Comparison of ENCODE assay signal across 26 cellular contexts in genomic region chr2:180692322-180692721, GRCh38.
A peak's percentile ranks its signal among the peaks of the same experiment; 100 is the strongest.
DNase-seq lines count a peak whose midpoint lies in the region; ATAC-seq and TF ChIP-seq lines count a peak whose summit lies in the region.
"Had no signal": no experiment of that assay in that cellular context is flagged by ENCODE, and none has a peak within 500 bp of the region (broad histone marks: within the 10 kb centered on the region; RNA-seq: fewer than 3 reads in every experiment).

No MANE protein-coding gene starts in this region.

- DNase-seq in mammary epithelial cell (peak; percentile 53), breast epithelium (ENCODE audit: low spot score in 2 of 2) (no peak), epithelial cell of esophagus (ENCODE audit: low read depth) (peak; percentile 88), kidney tubule cell (ENCODE audit: low spot score) (peak; percentile 73), NCI-H1694 treated with DMSO at 0.1 percent for 48 hours (lab: John Stamatoyannopoulos, UW) (no peak), NCI-H1417 treated with DMSO at 0.1 percent for 48 hours (lab: John Stamatoyannopoulos, UW) (no peak)
- DNase-seq in stimulated activated naive B cell treated with anti-CD40 and anti-IgM and Interleukin-4, amounts not matched to agents 10 μg/mL and 1 μg/mL and 100 μg/mL, for 72 hours: no peak
- DNase-seq in activated CD4-positive, alpha-beta T cell treated with anti-CD3 and anti-CD28 coated beads, Interleukin-2, amount 50 U/mL, for 4 hours: no peak
- DNase-seq: AML-193; C1 segment of cervical spinal cord; Calu3; CD8-positive, alpha-beta memory T cell; DMS153; GM23248; H9; HFFc6; IMR-90; NCI-H1417; NCI-H187 treated with DMSO at 0.1 percent for 48 hours; NCI-H2107; NCI-H510A treated with DMSO at 0.1 percent for 48 hours; NCI-H774; NK-92 treated with Interleukin-12 subunit alpha and Interleukin-12 subunit beta, amount 100 ng/mL, for 24 hours had no signal

- H3K36me3 ChIP-seq in mammary epithelial cell (ENCODE audit: insufficient read depth, low read length) (no peaks in the 10 kb centered on the region), breast epithelium (no peaks in the 10 kb centered on the region)
- H3K36me3 ChIP-seq: SJSA1 had no signal

- no peaks in the 10 kb centered on the region for H4K20me1 ChIP-seq in mammary epithelial cell (ENCODE audit: insufficient read depth, low read length)

- H3K27ac ChIP-seq in mammary epithelial cell (ENCODE audit: insufficient read depth, low read depth, low read length): no peak overlapping the region
- no peak overlapping the region for H3K27ac ChIP-seq in breast epithelium
- H3K27ac ChIP-seq: GM23248, HL-60, SJSA1 had no signal

- no peaks in the 10 kb centered on the region for H3K9me3 ChIP-seq in mammary epithelial cell (replicated peaks; ENCODE audit: insufficient read depth, low read length)
- no peaks in the 10 kb centered on the region for H3K9me3 ChIP-seq in breast epithelium
- H3K9me3 ChIP-seq: SJSA1 had no signal

- CTCF ChIA-PET in mammary epithelial cell (lab: Charles Lee; ENCODE audit: low non-redundant PET): no interaction called here

- BruUV-seq in mammary epithelial cell (replicated peaks; lab: Mats Ljungman, UMichigan): no TSS peak

- H3K4me3 ChIP-seq in mammary epithelial cell (replicated peaks in 1 of 3; ENCODE audit: insufficient read depth in 1 of 3, low read depth in 2 of 3, low read length in 3 of 3): no peak overlapping the region
- H3K4me3 ChIP-seq in breast epithelium: no peak overlapping the region
- no peak overlapping the region for H3K4me3 ChIP-seq in epithelial cell of esophagus (ENCODE audit: low read length)
- H3K4me3 ChIP-seq: GM23248, SJSA1 had no signal

- H3K79me2 ChIP-seq in mammary epithelial cell (ENCODE audit: insufficient read depth, low read length): no peaks in the 10 kb centered on the region

- no peak overlapping the region for H3K4me3 Mint-ChIP-seq in stimulated activated naive B cell treated with anti-CD40 and anti-IgM and Interleukin-4, amounts not matched to agents 10 μg/mL and 1 μg/mL and 100 μg/mL, for 72 hours
- H3K4me3 Mint-ChIP-seq: CD8-positive, alpha-beta memory T cell; H9; HFFc6 had no signal

- H3K4me1 ChIP-seq in mammary epithelial cell (ENCODE audit: insufficient read depth, low read length) (no peaks in the 10 kb centered on the region), breast epithelium (no peaks in the 10 kb centered on the region)
- H3K4me1 ChIP-seq: SJSA1 had no signal

- ATAC-seq in stimulated activated naive B cell treated with anti-CD40 and anti-IgM and Interleukin-4, amounts not matched to agents 10 μg/mL and 1 μg/mL and 100 μg/mL, for 72 hours (replicated peaks): no peak
- ATAC-seq: Panc1 had no signal

- H3K9ac ChIP-seq in mammary epithelial cell (ENCODE audit: insufficient read depth, low read length): no peak overlapping the region
- H3K9ac ChIP-seq: GM23248 had no signal

- intact Hi-C loops in mammary epithelial cell (cut with micrococcal nuclease): no loop called here
- intact Hi-C loops in breast epithelium (cut with DNase I; ENCODE audit: low total_unique reads): no loop called here

- 96% methylated on average over 7 of the region's 7 CpGs for WGBS in mammary epithelial cell (ENCODE audit: low coverage, missing lambda C conversion rate)

- TF ChIP-seq CTCF in mammary epithelial cell (conservative IDR thresholded peaks at IDR 0.05 in 1 of 2, IDR thresholded peaks at IDR 0.05 in 1 of 2; ENCODE audit: extremely low read depth in 1 of 2, insufficient read depth in 1 of 2, low read depth in 1 of 2, low read length in 2 of 2): no peak
- TF ChIP-seq CTCF in breast epithelium (IDR thresholded peaks at IDR 0.05): no peak
- no peak for TF ChIP-seq CTCF in epithelial cell of esophagus (IDR thresholded peaks at IDR 0.05; ENCODE audit: insufficient read depth, low read depth, low read length, missing control alignments)

- H3K4me2 ChIP-seq in mammary epithelial cell (ENCODE audit: insufficient read depth, low read depth, low read length): no peak overlapping the region

- H3K36me3 Mint-ChIP-seq in stimulated activated naive B cell treated with anti-CD40 and anti-IgM and Interleukin-4, amounts not matched to agents 10 μg/mL and 1 μg/mL and 100 μg/mL, for 72 hours: no peaks in the 10 kb centered on the region
- H3K36me3 Mint-ChIP-seq: CD8-positive, alpha-beta memory T cell had no signal

- H3K27me3 ChIP-seq in mammary epithelial cell (ENCODE audit: insufficient read depth, low read length) (no peaks in the 10 kb centered on the region), breast epithelium (no peaks in the 10 kb centered on the region)
- H3K27me3 ChIP-seq: SJSA1 had no signal

- H3K27me3 Mint-ChIP-seq in stimulated activated naive B cell treated with anti-CD40 and anti-IgM and Interleukin-4, amounts not matched to agents 10 μg/mL and 1 μg/mL and 100 μg/mL, for 72 hours: no peaks in the 10 kb centered on the region

- no peaks in the 10 kb centered on the region for H3K9me3 Mint-ChIP-seq in stimulated activated naive B cell treated with anti-CD40 and anti-IgM and Interleukin-4, amounts not matched to agents 10 μg/mL and 1 μg/mL and 100 μg/mL, for 72 hours
- H3K9me3 Mint-ChIP-seq: CD8-positive, alpha-beta memory T cell; H9; HFFc6 had no signal

- no peaks in the 10 kb centered on the region for H3K4me1 Mint-ChIP-seq in stimulated activated naive B cell treated with anti-CD40 and anti-IgM and Interleukin-4, amounts not matched to agents 10 μg/mL and 1 μg/mL and 100 μg/mL, for 72 hours
- H3K4me1 Mint-ChIP-seq: H9 had no signal

- H2AFZ ChIP-seq in mammary epithelial cell (ENCODE audit: low read depth, low read length): no peak overlapping the region
- H2AFZ ChIP-seq: GM23248 had no signal

- no peak for TF ChIP-seq POLR2A in breast epithelium (IDR thresholded peaks at IDR 0.05)

- H3K27ac Mint-ChIP-seq in stimulated activated naive B cell treated with anti-CD40 and anti-IgM and Interleukin-4, amounts not matched to agents 10 μg/mL and 1 μg/mL and 100 μg/mL, for 72 hours: no peak overlapping the region
- H3K27ac Mint-ChIP-seq: CD8-positive, alpha-beta memory T cell; H9; HFFc6 had no signal

- in situ Hi-C loops in mammary epithelial cell (cut with MboI; ENCODE audit: low sequenced_read_pairs in 2 of 2): no loop called here

- dilution Hi-C loops in mammary epithelial cell (cut with HindIII; ENCODE audit: low sequenced_read_pairs): no loop called here

Comparison
In these comparisons a context has a peak if more than half of its experiments do, and no peak if none do; other contexts are left out.
1. DNase-seq: peak in mammary epithelial cell (single experiment), epithelial cell of esophagus (single experiment) and kidney tubule cell (single experiment); none in breast epithelium (0 of 2), NCI-H1694 treated with DMSO at 0.1 percent for 48 hours (single experiment), stimulated activated naive B cell treated with anti-CD40 and anti-IgM and Interleukin-4, amounts not matched to agents 10 μg/mL and 1 μg/mL and 100 μg/mL, for 72 hours (single experiment), activated CD4-positive, alpha-beta T cell treated with anti-CD3 and anti-CD28 coated beads, Interleukin-2, amount 50 U/mL, for 4 hours (0 of 2) and NCI-H1417 treated with DMSO at 0.1 percent for 48 hours (single experiment).